ENCODE assay signal across 8 cellular contexts in genomic region chr18:44679912-44680270, GRCh38. TPM values are rescaled to one million over a fixed set of nuclear protein-coding genes. Genes with fewer than 3 reads are reported as not detected.
DNase-seq lines count a peak whose midpoint lies in the region; ATAC-seq lines count a peak whose summit lies in the region.

No MANE protein-coding gene starts in this region.

- peaks cover 12 to 35% (median 30%) of the 10 kb centered on the region in 10 experiments; a peak in 19 of 20 replicates for H3K4me1 ChIP-seq in BLaER1 treated with 17β-estradiol and CSF1 and Interleukin-3, amounts not matched to agents 10 nM and 100 nM

- peak overlapping the region; percentile 88 to 99 (median 95) for H3K4me2 ChIP-seq in BLaER1 treated with 17β-estradiol and CSF1 and Interleukin-3, amounts not matched to agents 10 nM and 100 nM

- H4K20me1 ChIP-seq in BLaER1 treated with 17β-estradiol and CSF1 and Interleukin-3, amounts not matched to agents 10 nM and 100 nM = peaks cover 0 to 27% (median 9%) of the 10 kb centered on the region in 11 experiments; a peak in 11 of 22 replicates

- peak overlapping the region; percentile 82 to 98 (median 90) for H3K9ac ChIP-seq in BLaER1 treated with 17β-estradiol and CSF1 and Interleukin-3, amounts not matched to agents 10 nM and 100 nM

- H3K27me3 ChIP-seq in BLaER1 treated with 17β-estradiol and CSF1 and Interleukin-3, amounts not matched to agents 10 nM and 100 nM = peaks cover 33 to 58% (median 44%) of the 10 kb centered on the region in 11 experiments

- H3K27ac Mint-ChIP-seq in activated T-cell treated with anti-CD3 and anti-CD28 coated beads, Interleukin-2, amount 50 U/mL, for 72 hours = no peak overlapping the region

- no peaks in the 10 kb centered on the region for H3K9me3 Mint-ChIP-seq in activated T-cell treated with anti-CD3 and anti-CD28 coated beads, Interleukin-2, amount 50 U/mL, for 72 hours

- H3K4me1 Mint-ChIP-seq in activated T-cell treated with anti-CD3 and anti-CD28 coated beads, Interleukin-2, amount 50 U/mL, for 72 hours (ENCODE audit: low read depth) = peaks cover 9% of the 10 kb centered on the region

- H3K9me3 ChIP-seq in BLaER1 treated with 17β-estradiol and CSF1 and Interleukin-3, amounts not matched to agents 10 nM and 100 nM (replicated peaks in 1 of 11) = no peaks in the 10 kb centered on the region

- peak overlapping the region; percentile 66 to 96 (median 89); a peak in 21 of 22 replicates for H3K27ac ChIP-seq in BLaER1 treated with 17β-estradiol and CSF1 and Interleukin-3, amounts not matched to agents 10 nM and 100 nM

- peak; percentile 14 for ATAC-seq in GM19452 (IDR thresholded peaks at IDR 0.05; ENCODE audit: unreplicated experiment)
- peak; percentile 27 to 28 for ATAC-seq in activated T-cell treated with anti-CD3 and anti-CD28 coated beads, Interleukin-2, amount 50 U/mL, for 72 hours (replicated peaks in 1 of 2)
- ATAC-seq in activated CD4-positive, CD25-positive, alpha-beta regulatory T cell treated with anti-CD3 and anti-CD28 coated beads, Interleukin-2, amount 50 U/mL, for 24 hours = no peak

- H3K27me3 Mint-ChIP-seq in activated T-cell treated with anti-CD3 and anti-CD28 coated beads, Interleukin-2, amount 50 U/mL, for 72 hours (ENCODE audit: low read depth) = peaks cover 30% of the 10 kb centered on the region

- peak overlapping the region; percentile 79 to 91 (median 86) for H3K4me3 ChIP-seq in BLaER1 treated with 17β-estradiol and CSF1 and Interleukin-3, amounts not matched to agents 10 nM and 100 nM

- H3K36me3 ChIP-seq in BLaER1 treated with 17β-estradiol and CSF1 and Interleukin-3, amounts not matched to agents 10 nM and 100 nM = no peaks in the 10 kb centered on the region

- H3K4me3 Mint-ChIP-seq in activated T-cell treated with anti-CD3 and anti-CD28 coated beads, Interleukin-2, amount 50 U/mL, for 72 hours = no peak overlapping the region

- DNase-seq in NCI-H2196 treated with DMSO at 0.1 percent for 48 hours (lab: John Stamatoyannopoulos, UW; ENCODE audit: unreplicated experiment) (peak; percentile 35), glomerular visceral epithelial cell (ENCODE audit: extremely low spot score) (peak; percentile 54), nucleus accumbens (lab: John Stamatoyannopoulos, UW) (peak in 30 of 56 donors; percentile 4 to 74 (median 40)), NCI-H128 (lab: John Stamatoyannopoulos, UW; ENCODE audit: unreplicated experiment) (no peak)
- DNase-seq in activated T-cell treated with anti-CD3 and anti-CD28 coated beads, Interleukin-2, amount 50 U/mL, for 72 hours = peak; percentile 47

- no peaks in the 10 kb centered on the region for H3K36me3 Mint-ChIP-seq in activated T-cell treated with anti-CD3 and anti-CD28 coated beads, Interleukin-2, amount 50 U/mL, for 72 hours (ENCODE audit: insufficient read depth in 2 of 2)

RNA-seq across cellular contexts. Expression of gene SETBP1, which starts 0.8 kb away (rescaled TPM):
- 10 to 100 TPM in 1 of 2 donors, 1 to 10 TPM in 1; 3.8 to 13.8 TPM for total RNA-seq in activated T-cell treated with anti-CD3 and anti-CD28 coated beads, Interleukin-2, amount 50 U/mL, for 72 hours

Comparison
In these comparisons a context has a peak if more than half of its experiments do, and no peak if none do; other contexts are left out.
1. ATAC-seq: peak in GM19452 (single experiment) and activated T-cell treated with anti-CD3 and anti-CD28 coated beads, Interleukin-2, amount 50 U/mL, for 72 hours (2 of 2); none in activated CD4-positive, CD25-positive, alpha-beta regulatory T cell treated with anti-CD3 and anti-CD28 coated beads, Interleukin-2, amount 50 U/mL, for 24 hours (0 of 2).